Comparison of ENCODE assay signal across 1 cellular context in genomic region chr9:91001146-91001611, GRCh38.
A peak's percentile ranks its signal among the peaks of the same experiment; 100 is the strongest.
TF ChIP-seq lines count a peak whose summit lies in the region.

No MANE protein-coding gene starts in this region.

TF ChIP-seq in HEK293, 187 proteins besides CTCF, POLR2A, EP300 and RAD21 (continued from another document):
- TF ChIP-seq PATZ1 (tag by site-specific recombination; IDR thresholded peaks at IDR 0.05) = peak; percentile 22; the same call in 1 of the 2 replicates
- 0 out of 2 replicates have a peak, but pooled peaks have one; percentile 8 for TF ChIP-seq GLIS1 (tag by site-specific recombination; IDR thresholded peaks at IDR 0.05)
- TF ChIP-seq ZNF302 (tag by site-specific recombination; IDR thresholded peaks at IDR 0.05; ENCODE audit: low read depth) = no peak
- TF ChIP-seq ZNF16 (tag by site-specific recombination; IDR thresholded peaks at IDR 0.05; ENCODE audit: low read depth) = no peak
- no peak for TF ChIP-seq SCRT1 (tag by site-specific recombination; IDR thresholded peaks at IDR 0.05; ENCODE audit: borderline replicate concordance)
- peak; percentile 31; the same call in 1 of the 2 replicates for TF ChIP-seq ZNF335 (tag by site-specific recombination; conservative IDR thresholded peaks at IDR 0.05)
- no peak for TF ChIP-seq ZNF239 (tag by site-specific recombination; IDR thresholded peaks at IDR 0.05)
- TF ChIP-seq, protein P1, sequence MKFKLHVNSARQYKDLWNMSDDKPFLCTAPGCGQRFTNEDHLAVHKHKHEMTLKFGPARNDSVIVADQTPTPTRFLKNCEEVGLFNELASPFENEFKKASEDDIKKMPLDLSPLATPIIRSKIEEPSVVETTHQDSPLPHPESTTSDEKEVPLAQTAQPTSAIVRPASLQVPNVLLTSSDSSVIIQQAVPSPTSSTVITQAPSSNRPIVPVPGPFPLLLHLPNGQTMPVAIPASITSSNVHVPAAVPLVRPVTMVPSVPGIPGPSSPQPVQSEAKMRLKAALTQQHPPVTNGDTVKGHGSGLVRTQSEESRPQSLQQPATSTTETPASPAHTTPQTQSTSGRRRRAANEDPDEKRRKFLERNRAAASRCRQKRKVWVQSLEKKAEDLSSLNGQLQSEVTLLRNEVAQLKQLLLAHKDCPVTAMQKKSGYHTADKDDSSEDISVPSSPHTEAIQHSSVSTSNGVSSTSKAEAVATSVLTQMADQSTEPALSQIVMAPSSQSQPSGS (tag by site-specific recombination; IDR thresholded peaks at IDR 0.05; ENCODE audit: low read depth) = peak; percentile 66
- TF ChIP-seq, protein P2, sequence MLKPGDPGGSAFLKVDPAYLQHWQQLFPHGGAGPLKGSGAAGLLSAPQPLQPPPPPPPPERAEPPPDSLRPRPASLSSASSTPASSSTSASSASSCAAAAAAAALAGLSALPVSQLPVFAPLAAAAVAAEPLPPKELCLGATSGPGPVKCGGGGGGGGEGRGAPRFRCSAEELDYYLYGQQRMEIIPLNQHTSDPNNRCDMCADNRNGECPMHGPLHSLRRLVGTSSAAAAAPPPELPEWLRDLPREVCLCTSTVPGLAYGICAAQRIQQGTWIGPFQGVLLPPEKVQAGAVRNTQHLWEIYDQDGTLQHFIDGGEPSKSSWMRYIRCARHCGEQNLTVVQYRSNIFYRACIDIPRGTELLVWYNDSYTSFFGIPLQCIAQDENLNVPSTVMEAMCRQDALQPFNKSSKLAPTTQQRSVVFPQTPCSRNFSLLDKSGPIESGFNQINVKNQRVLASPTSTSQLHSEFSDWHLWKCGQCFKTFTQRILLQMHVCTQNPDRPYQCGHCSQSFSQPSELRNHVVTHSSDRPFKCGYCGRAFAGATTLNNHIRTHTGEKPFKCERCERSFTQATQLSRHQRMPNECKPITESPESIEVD (tag by site-specific recombination; IDR thresholded peaks at IDR 0.05) = no peak
- TF ChIP-seq ZBTB44 (tag by site-specific recombination; IDR thresholded peaks at IDR 0.05) = 0 out of 2 replicates have a peak, but pooled peaks have one; percentile 25
- no peak for TF ChIP-seq ZNF449 (tag by site-specific recombination; IDR thresholded peaks at IDR 0.05)
- TF ChIP-seq ZIC2 (tag by site-specific recombination; IDR thresholded peaks at IDR 0.05) = no peak
- TF ChIP-seq ZNF521 (tag by site-specific recombination; IDR thresholded peaks at IDR 0.05) = no peak
- peak; percentile 69; the same call in 1 of the 2 replicates for TF ChIP-seq YY2 (tag by site-specific recombination; IDR thresholded peaks at IDR 0.05)
- 0 out of 2 replicates have a peak, but pooled peaks have one; percentile 34 for TF ChIP-seq ZSCAN23 (tag by site-specific recombination; IDR thresholded peaks at IDR 0.05)
- TF ChIP-seq KLF9 (tag by site-specific recombination; IDR thresholded peaks at IDR 0.05; ENCODE audit: low read depth) = no peak
- no peak for TF ChIP-seq ZNF677 (tag by site-specific recombination; IDR thresholded peaks at IDR 0.05)
- TF ChIP-seq HOXC10 (CRISPR knock-in tag; IDR thresholded peaks at IDR 0.05) = no peak
- TF ChIP-seq KLF16 (tag by site-specific recombination; IDR thresholded peaks at IDR 0.05) = no peak
- no peak for TF ChIP-seq ZNF221 (tag by site-specific recombination; IDR thresholded peaks at IDR 0.05; ENCODE audit: borderline replicate concordance)
- TF ChIP-seq TSHZ1 (tag by site-specific recombination; IDR thresholded peaks at IDR 0.05; ENCODE audit: borderline replicate concordance) = peak; percentile 87
- no peak; the same call in 1 of the 2 replicates for TF ChIP-seq ZNF660 (tag by site-specific recombination; IDR thresholded peaks at IDR 0.05)
- TF ChIP-seq ZNF175 (tag by site-specific recombination; IDR thresholded peaks at IDR 0.05) = no peak
- no peak for TF ChIP-seq ZNF214 (tag by site-specific recombination; IDR thresholded peaks at IDR 0.05; ENCODE audit: borderline replicate concordance)
- TF ChIP-seq EGR2 (tag by site-specific recombination; IDR thresholded peaks at IDR 0.05; ENCODE audit: low read depth) = no peak
- TF ChIP-seq ZNF792 (tag by site-specific recombination; IDR thresholded peaks at IDR 0.05) = no peak
- no peak for TF ChIP-seq ZNF155 (tag by site-specific recombination; IDR thresholded peaks at IDR 0.05)
- peak; percentile 98 for TF ChIP-seq ZNF629 (tag by site-specific recombination; IDR thresholded peaks at IDR 0.05)
- peak; percentile 82 for TF ChIP-seq INSM2 (tag by site-specific recombination; IDR thresholded peaks at IDR 0.05)
- TF ChIP-seq ZNF548 (tag by site-specific recombination; IDR thresholded peaks at IDR 0.05) = no peak
- no peak for TF ChIP-seq ELK4 (IDR thresholded peaks at IDR 0.05; ENCODE audit: borderline replicate concordance, low read depth, low read length)
- peak; percentile 20; the same call in 1 of the 2 replicates for TF ChIP-seq GFI1B (tag by site-specific recombination; IDR thresholded peaks at IDR 0.05)
- TF ChIP-seq, protein P3, sequence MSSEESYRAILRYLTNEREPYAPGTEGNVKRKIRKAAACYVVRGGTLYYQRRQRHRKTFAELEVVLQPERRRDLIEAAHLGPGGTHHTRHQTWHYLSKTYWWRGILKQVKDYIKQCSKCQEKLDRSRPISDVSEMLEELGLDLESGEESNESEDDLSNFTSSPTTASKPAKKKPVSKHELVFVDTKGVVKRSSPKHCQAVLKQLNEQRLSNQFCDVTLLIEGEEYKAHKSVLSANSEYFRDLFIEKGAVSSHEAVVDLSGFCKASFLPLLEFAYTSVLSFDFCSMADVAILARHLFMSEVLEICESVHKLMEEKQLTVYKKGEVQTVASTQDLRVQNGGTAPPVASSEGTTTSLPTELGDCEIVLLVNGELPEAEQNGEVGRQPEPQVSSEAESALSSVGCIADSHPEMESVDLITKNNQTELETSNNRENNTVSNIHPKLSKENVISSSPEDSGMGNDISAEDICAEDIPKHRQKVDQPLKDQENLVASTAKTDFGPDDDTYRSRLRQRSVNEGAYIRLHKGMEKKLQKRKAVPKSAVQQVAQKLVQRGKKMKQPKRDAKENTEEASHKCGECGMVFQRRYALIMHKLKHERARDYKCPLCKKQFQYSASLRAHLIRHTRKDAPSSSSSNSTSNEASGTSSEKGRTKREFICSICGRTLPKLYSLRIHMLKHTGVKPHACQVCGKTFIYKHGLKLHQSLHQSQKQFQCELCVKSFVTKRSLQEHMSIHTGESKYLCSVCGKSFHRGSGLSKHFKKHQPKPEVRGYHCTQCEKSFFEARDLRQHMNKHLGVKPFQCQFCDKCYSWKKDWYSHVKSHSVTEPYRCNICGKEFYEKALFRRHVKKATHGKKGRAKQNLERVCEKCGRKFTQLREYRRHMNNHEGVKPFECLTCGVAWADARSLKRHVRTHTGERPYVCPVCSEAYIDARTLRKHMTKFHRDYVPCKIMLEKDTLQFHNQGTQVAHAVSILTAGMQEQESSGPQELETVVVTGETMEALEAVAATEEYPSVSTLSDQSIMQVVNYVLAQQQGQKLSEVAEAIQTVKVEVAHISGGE (tag by site-specific recombination; conservative IDR thresholded peaks at IDR 0.05; ENCODE audit: low read depth) = no peak
- no peak for TF ChIP-seq ZNF248 (tag by site-specific recombination; IDR thresholded peaks at IDR 0.05)
- TF ChIP-seq OSR2 (tag by site-specific recombination; IDR thresholded peaks at IDR 0.05) = peak; percentile 83
- no peak for TF ChIP-seq HOXA7 (CRISPR knock-in tag; IDR thresholded peaks at IDR 0.05; ENCODE audit: borderline replicate concordance)
- no peak; the same call in 1 of the 2 replicates for TF ChIP-seq ZNF623 (tag by site-specific recombination; IDR thresholded peaks at IDR 0.05)
